14 cellular contexts compared by ENCODE assay signal in the genomic region with DNA sequence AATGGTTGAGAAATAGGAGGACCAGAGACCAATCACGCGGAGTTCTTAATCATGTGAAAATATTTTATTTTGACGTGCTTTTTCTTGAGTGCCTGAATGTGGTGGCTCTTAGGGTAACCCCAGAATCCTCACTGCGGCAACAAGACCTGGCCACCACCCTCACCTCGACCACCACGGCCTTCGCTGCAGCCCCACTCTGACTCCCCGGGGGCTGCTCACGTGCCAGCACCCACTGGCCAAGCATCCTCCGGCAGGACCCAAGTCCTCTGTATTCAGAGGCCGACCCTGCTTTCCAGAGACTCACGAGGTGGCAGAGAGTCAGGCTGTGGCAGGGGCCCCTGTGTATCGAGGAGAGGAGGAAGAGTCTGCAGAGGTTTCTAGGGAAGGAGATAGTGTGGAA.
DNase-seq lines count a peak whose midpoint lies in the region; ATAC-seq and TF ChIP-seq lines count a peak whose summit lies in the region.
"Had no signal": no experiment of that assay in that cellular context is flagged by ENCODE, and none has a peak within 500 bp of the region (broad histone marks: within the 10 kb centered on the region; RNA-seq: fewer than 3 reads in every experiment).

No MANE protein-coding gene starts in this region.

- H3K9me3 ChIP-seq in breast epithelium (no peaks in the 10 kb centered on the region), lung (ENCODE audit: control insufficient read depth in 2 of 2, insufficient read depth in 1 of 2, low read length in 1 of 2) (no peaks in the 10 kb centered on the region), thoracic aorta (no peaks in the 10 kb centered on the region)
- H3K9me3 ChIP-seq: heart left ventricle had no signal

- BruUV-seq in MCF 10A (replicated peaks; lab: Mats Ljungman, UMichigan) = no TSS peak

- no peaks in the 10 kb centered on the region for H3K9me3 Mint-ChIP-seq in MCF 10A (ENCODE audit: unreplicated experiment)
- no peaks in the 10 kb centered on the region for H3K9me3 Mint-ChIP-seq in activated naive CD8-positive, alpha-beta T cell (ENCODE audit: low read depth)

- TF ChIP-seq POLR2A in breast epithelium (IDR thresholded peaks at IDR 0.05) = no peak

- no peaks in the 10 kb centered on the region for H3K36me3 ChIP-seq in breast epithelium
- H3K36me3 ChIP-seq in lung (ENCODE audit: control insufficient read depth in 2 of 2, insufficient read depth in 2 of 2, low read length in 2 of 2) = peaks cover 0 to 25% of the 10 kb centered on the region in 2 donors
- H3K36me3 ChIP-seq in thoracic aorta = peaks cover 9% of the 10 kb centered on the region

- TF ChIP-seq CTCF in MCF 10A (IDR thresholded peaks at IDR 0.05; ENCODE audit: unreplicated experiment) (no peak), breast epithelium (IDR thresholded peaks at IDR 0.05) (no peak), lung (IDR thresholded peaks at IDR 0.05; ENCODE audit: control extremely low read depth, extremely low read depth) (no peak), thoracic aorta (IDR thresholded peaks at IDR 0.05) (no peak)

- peaks cover 14% of the 10 kb centered on the region for H3K4me1 Mint-ChIP-seq in MCF 10A (ENCODE audit: insufficient read depth, unreplicated experiment)
- H3K4me1 Mint-ChIP-seq in activated naive CD8-positive, alpha-beta T cell (ENCODE audit: low read depth) = peaks cover 44% of the 10 kb centered on the region

- CTCF ChIA-PET in MCF 10A (lab: Yijun Ruan, JAX) = interaction anchor here (2.2 kb wide), 1 partner anchor 10 kb away, joined by 12 read pairs; no protein-coding TSS in a partner anchor

- DNase-seq in MCF 10A (ENCODE audit: unreplicated experiment) (no peak), breast epithelium (ENCODE audit: low spot score in 2 of 2) (no peak), lung (ENCODE audit: low spot score) (no peak), thoracic aorta (ENCODE audit: low spot score) (no peak), activated gamma-delta T cell (lab: John Stamatoyannopoulos, UW) (no peak), NCI-H345 (lab: John Stamatoyannopoulos, UW) (no peak)
- DNase-seq: heart left ventricle; KBM-7; kidney; NCI-H1417; NCI-H2227 treated with DMSO at 0.1 percent for 48 hours; stimulated activated CD4-positive, alpha-beta T cell treated with anti-CD3 and anti-CD28 coated beads, Interleukin-15, amount 100 ng/mL, for 24 hours had no signal

- POLR2A ChIA-PET in MCF 10A (lab: Yijun Ruan, JAX) = interaction anchor here (0.6 kb wide), 1 partner anchor 11 kb away, joined by 4 read pairs; no protein-coding TSS in a partner anchor

- H3K4me3 Mint-ChIP-seq in MCF 10A (ENCODE audit: unreplicated experiment) = no peak overlapping the region
- H3K4me3 Mint-ChIP-seq in activated naive CD8-positive, alpha-beta T cell = no peak overlapping the region

- H3K4me3 ChIP-seq in breast epithelium (no peak overlapping the region), lung (no peak overlapping the region), thoracic aorta (no peak overlapping the region)
- H3K4me3 ChIP-seq: heart left ventricle had no signal

- H3K36me3 Mint-ChIP-seq in MCF 10A (ENCODE audit: insufficient read depth, unreplicated experiment) = peaks cover 55% of the 10 kb centered on the region
- H3K36me3 Mint-ChIP-seq in activated naive CD8-positive, alpha-beta T cell = no peaks in the 10 kb centered on the region

- no peaks in the 10 kb centered on the region for H3K27me3 Mint-ChIP-seq in MCF 10A (ENCODE audit: insufficient read depth, unreplicated experiment)
- H3K27me3 Mint-ChIP-seq in activated naive CD8-positive, alpha-beta T cell = no peaks in the 10 kb centered on the region

- no peak overlapping the region for H3K27ac ChIP-seq in breast epithelium
- H3K27ac ChIP-seq in lung (ENCODE audit: low read depth in 1 of 2, low read length in 1 of 2) = peak overlapping the region; percentile 3 to 38
- H3K27ac ChIP-seq in thoracic aorta = peak overlapping the region; percentile 55 to 91

- peak overlapping the region; percentile 67 for H3K27ac Mint-ChIP-seq in MCF 10A (ENCODE audit: low read depth, unreplicated experiment)
- H3K27ac Mint-ChIP-seq in activated naive CD8-positive, alpha-beta T cell = peak overlapping the region; percentile 50

- intact Hi-C loops in MCF 10A (cut with micrococcal nuclease) = no loop called here
- intact Hi-C loops in breast epithelium (cut with DNase I; ENCODE audit: low total_unique reads) = no loop called here

- ATAC-seq in lung (ENCODE audit: insufficient read depth, low FRiP score) = no peak
- ATAC-seq in thoracic aorta (ENCODE audit: insufficient number of reproducible peaks, low FRiP score, low read depth) = no peak
- ATAC-seq in HG03442 (IDR thresholded peaks at IDR 0.05; ENCODE audit: unreplicated experiment) = no peak
- ATAC-seq: heart left ventricle had no signal

- H3K27me3 ChIP-seq in breast epithelium (no peaks in the 10 kb centered on the region), lung (ENCODE audit: control insufficient read depth, insufficient read depth) (no peaks in the 10 kb centered on the region), thoracic aorta (replicated peaks; ENCODE audit: insufficient read depth) (no peaks in the 10 kb centered on the region)
- H3K27me3 ChIP-seq: heart left ventricle had no signal

- 68 to 87% methylated on average over 13 of the region's 13 CpGs for WGBS in lung, 2 donors

- H3K4me1 ChIP-seq in breast epithelium (peaks cover 0 to 3% of the 10 kb centered on the region in 2 donors), lung (ENCODE audit: control insufficient read depth in 2 of 2, insufficient read depth in 2 of 2, low read length in 2 of 2) (peaks cover 0 to 23% of the 10 kb centered on the region in 2 donors), thoracic aorta (ENCODE audit: control insufficient read depth in 1 of 2, low read depth in 2 of 2) (peaks cover 24 to 40% of the 10 kb centered on the region in 2 donors)

Comparison
In these comparisons a context has a peak if more than half of its experiments do, and no peak if none do; other contexts are left out.
1. H3K27ac ChIP-seq: peak in lung (2 of 2) and thoracic aorta (2 of 2); none in breast epithelium (0 of 2).